In the genomic region with DNA sequence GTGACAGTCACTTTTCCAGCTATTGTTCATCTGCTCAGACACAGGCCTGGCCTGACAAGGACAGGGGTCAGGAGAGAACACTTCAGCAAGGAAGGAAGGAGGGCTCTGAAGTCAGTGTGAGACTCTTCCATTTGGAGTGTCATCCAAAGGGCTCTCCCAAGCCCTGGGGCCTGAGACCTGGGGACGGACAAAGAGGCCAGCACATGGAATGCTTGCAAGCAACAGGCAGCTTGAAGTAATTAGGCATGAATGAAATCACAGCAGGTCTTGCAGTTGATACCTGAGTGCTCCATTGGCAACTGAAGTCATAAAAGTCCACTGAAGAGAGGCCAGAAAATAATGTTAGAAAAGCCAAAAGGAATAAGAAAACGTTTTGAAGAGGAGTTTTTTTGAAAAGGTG, we compare ENCODE assay signal across 27 cellular contexts.
"Had no signal": no experiment of that assay in that cellular context is flagged by ENCODE, and none has a peak within 500 bp of the region (broad histone marks: within the 10 kb centered on the region; RNA-seq: fewer than 3 reads in every experiment).

No MANE protein-coding gene starts in this region.

- H3K36me3 Mint-ChIP-seq: activated naive CD8-positive, alpha-beta T cell; brain had no signal

- ATAC-seq: activated CD4-positive, alpha-beta T cell treated with anti-CD3 and anti-CD28 coated beads for 36 hours; activated T-helper 17 cell treated with anti-CD3 and anti-CD28 coated beads, Interleukin-2, amount 50 U/mL, for 72 hours; Panc1; Right ventricle myocardium inferior had no signal

- H3K9me3 ChIP-seq: MG63 had no signal

- H3K4me3 Mint-ChIP-seq: activated CD4-positive, alpha-beta memory T cell treated with anti-CD3 and anti-CD28 coated beads, Interleukin-2, amount 10 ng/mL, durations not matched to agents 7 days and 5 days; activated CD4-positive, alpha-beta T cell treated with anti-CD3 and anti-CD28 coated beads for 36 hours; activated naive CD4-positive, alpha-beta T cell treated with anti-CD3 and anti-CD28 coated beads for 36 hours; activated naive CD8-positive, alpha-beta T cell; activated T-helper 17 cell treated with anti-CD3 and anti-CD28 coated beads, Interleukin-2, amount 50 U/mL, for 72 hours; brain had no signal

- H3K27ac Mint-ChIP-seq: activated CD4-positive, alpha-beta memory T cell treated with anti-CD3 and anti-CD28 coated beads, Interleukin-2, amount 10 ng/mL, durations not matched to agents 7 days and 5 days; activated CD4-positive, alpha-beta T cell treated with anti-CD3 and anti-CD28 coated beads for 36 hours; activated naive CD4-positive, alpha-beta T cell treated with anti-CD3 and anti-CD28 coated beads for 36 hours; activated naive CD8-positive, alpha-beta T cell; activated T-helper 17 cell treated with anti-CD3 and anti-CD28 coated beads, Interleukin-2, amount 50 U/mL, for 72 hours; brain had no signal

- H3K27me3 ChIP-seq: MG63 had no signal

- H3K4me1 Mint-ChIP-seq: activated CD4-positive, alpha-beta memory T cell treated with anti-CD3 and anti-CD28 coated beads, Interleukin-2, amount 10 ng/mL, durations not matched to agents 7 days and 5 days; activated T-helper 17 cell treated with anti-CD3 and anti-CD28 coated beads, Interleukin-2, amount 50 U/mL, for 72 hours had no signal

- H3K4me3 ChIP-seq: MG63, SK-N-MC had no signal

- H3K27me3 Mint-ChIP-seq: activated naive CD8-positive, alpha-beta T cell; brain had no signal

- H3K27ac ChIP-seq: SK-N-MC, VCaP had no signal

- DNase-seq: activated CD4-positive, alpha-beta memory T cell treated with anti-CD3 and anti-CD28 coated beads, Interleukin-2, amount 10 ng/mL, durations not matched to agents 7 days and 5 days; activated CD4-positive, alpha-beta T cell treated with anti-CD3 and anti-CD28 coated beads for 36 hours; activated CD4-positive, alpha-beta T cell treated with anti-CD3 and anti-CD28 coated beads, Interleukin-2, amount 50 U/mL, for 1 hour; activated gamma-delta T cell; activated naive CD4-positive, alpha-beta T cell treated with anti-CD3 and anti-CD28 coated beads for 36 hours; activated T-cell treated with anti-CD3 and anti-CD28 coated beads for 4 hours; activated T-cell treated with anti-CD3 and anti-CD28 coated beads, Interleukin-2, amount 50 U/mL, for 48 hours; amygdala; MG63; MV-4-11; NCI-H1105; NCI-H1436 treated with DMSO at 0.1 percent for 48 hours; NCI-H1930; NCI-H2171; NCI-H2227 treated with DMSO at 0.1 percent for 48 hours; NCI-H526; NCI-H82; OCI-M1; RPMI8226; T-helper 1 cell had no signal

- H3K9me3 Mint-ChIP-seq: activated naive CD4-positive, alpha-beta T cell treated with anti-CD3 and anti-CD28 coated beads for 36 hours; activated T-helper 17 cell treated with anti-CD3 and anti-CD28 coated beads, Interleukin-2, amount 50 U/mL, for 72 hours; brain had no signal

- H3K36me3 ChIP-seq: MG63 had no signal
